ENCODE assay signal across 29 cellular contexts in the genomic region with DNA sequence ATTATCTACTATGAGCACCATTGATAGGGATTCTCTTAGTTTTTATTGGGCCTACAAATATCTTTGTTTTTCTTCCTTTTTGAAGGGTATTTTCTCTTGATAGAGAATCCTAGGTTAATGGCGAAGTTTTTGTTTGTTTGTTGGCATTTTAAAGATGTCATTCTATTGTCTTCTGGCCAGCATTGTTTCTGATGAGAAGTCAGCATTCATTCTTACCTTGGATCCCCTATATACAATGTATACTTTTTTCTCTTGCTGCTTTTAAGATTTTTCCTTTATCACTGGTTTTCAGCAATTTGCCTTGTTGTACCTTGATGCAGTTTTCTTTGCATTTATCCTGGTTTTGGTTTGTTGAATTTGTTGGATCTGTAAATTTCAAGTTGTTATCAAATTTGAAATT.
"Had no signal": no experiment of that assay in that cellular context is flagged by ENCODE, and none has a peak within 500 bp of the region (broad histone marks: within the 10 kb centered on the region; RNA-seq: fewer than 3 reads in every experiment).

No MANE protein-coding gene starts in this region.

- H3K27me3 Mint-ChIP-seq: stimulated activated memory B cell treated with anti-CD40 and anti-IgM and Interleukin-4, amounts not matched to agents 10 μg/mL and 1 μg/mL and 100 μg/mL, for 72 hours; stimulated activated naive B cell treated with anti-CD40 and anti-IgM and Interleukin-4, amounts not matched to agents 10 μg/mL and 1 μg/mL and 100 μg/mL, for 72 hours; stimulated activated naive CD8-positive, alpha-beta T cell treated with anti-CD3 and anti-CD28 coated beads, Interleukin-15, amount 100 ng/mL, for 72 hours; stimulated activated naive CD8-positive, alpha-beta T cell treated with anti-CD3 and anti-CD28 coated beads, Interleukin-15, Interleukin-2, amounts not matched to agents 100 ng/mL and 50 ng/mL, for 24 hours had no signal

- H3K27me3 ChIP-seq: stomach, suprapubic skin, testis, thyroid gland, tibial artery, tibial nerve, transverse colon, upper lobe of left lung, upper lobe of right lung, uterus, vagina had no signal

- H3K36me3 ChIP-seq: stomach, suprapubic skin, thoracic aorta, thyroid gland, tibial artery, tibial nerve, transverse colon, upper lobe of left lung, upper lobe of right lung, uterus, vagina had no signal

- H3K4me3 ChIP-seq: stomach, suprapubic skin, testis, thoracic aorta, thyroid gland, tibial artery, tibial nerve, transverse colon, upper lobe of left lung, upper lobe of right lung, uterus, vagina had no signal

- H3K9me3 ChIP-seq: stomach, suprapubic skin, testis, thoracic aorta, thyroid gland, tibial artery, transverse colon, upper lobe of left lung, upper lobe of right lung, uterus, vagina had no signal

- ATAC-seq: stimulated activated effector memory CD8-positive, alpha-beta T cell treated with anti-CD3 and anti-CD28 coated beads, Interleukin-12 subunit alpha, Interleukin-12 subunit beta, amount 100 ng/mL, for 72 hours; stimulated activated memory B cell treated with anti-CD40 and anti-IgM and Interleukin-4, amounts not matched to agents 10 μg/mL and 1 μg/mL and 100 μg/mL, for 72 hours; stimulated activated naive B cell treated with anti-CD40 and anti-IgM and Interleukin-4, amounts not matched to agents 10 μg/mL and 1 μg/mL and 100 μg/mL, for 72 hours; stimulated activated naive CD8-positive, alpha-beta T cell treated with anti-CD3 and anti-CD28 coated beads, Interleukin-15, amount 100 ng/mL, for 72 hours; stimulated activated naive CD8-positive, alpha-beta T cell treated with anti-CD3 and anti-CD28 coated beads, Interleukin-15, Interleukin-2, amounts not matched to agents 100 U/mL and 50 U/mL, for 24 hours; upper lobe of right lung had no signal

- H3K4me1 Mint-ChIP-seq: stimulated activated effector memory CD8-positive, alpha-beta T cell treated with anti-CD3 and anti-CD28 coated beads, Interleukin-12 subunit alpha, Interleukin-12 subunit beta, amount 100 ng/mL, for 72 hours; stimulated activated memory B cell treated with anti-CD40 and anti-IgM and Interleukin-4, amounts not matched to agents 10 μg/mL and 1 μg/mL and 100 μg/mL, for 72 hours; stimulated activated naive B cell treated with anti-CD40 and anti-IgM and Interleukin-4, amounts not matched to agents 10 μg/mL and 1 μg/mL and 100 μg/mL, for 72 hours; stimulated activated naive CD8-positive, alpha-beta T cell treated with anti-CD3 and anti-CD28 coated beads, Interleukin-15, amount 100 ng/mL, for 72 hours had no signal

- DNase-seq: stimulated activated CD4-positive, alpha-beta T cell treated with anti-CD3 and anti-CD28 coated beads, Interleukin-2, amount 100 ng/mL, for 48 hours; stimulated activated CD4-positive, alpha-beta T cell treated with anti-CD3 and anti-CD28 coated beads, Interleukin-4, amount 100 ng/mL, for 1 hour; stimulated activated CD4-positive, alpha-beta T cell treated with anti-CD3 and anti-CD28 coated beads, Interleukin-4, amount 100 ng/mL, for 24 hours; stimulated activated CD4-positive, alpha-beta T cell treated with anti-CD3 and anti-CD28 coated beads, Interleukin-4, amount 100 ng/mL, for 4 hours; stimulated activated CD8-positive, alpha-beta memory T cell treated with anti-CD3 and anti-CD28 coated beads, Interleukin-4, amount 100 ng/mL, for 48 hours; stimulated activated naive B cell treated with anti-CD40 and anti-IgM and Interleukin-4, amounts not matched to agents 10 μg/mL and 1 μg/mL and 100 μg/mL, for 72 hours; stimulated activated naive CD4-positive, alpha-beta T cell; stimulated activated naive CD4-positive, alpha-beta T cell treated with Interleukin-2 at 50 U/mL for 16 hours; stimulated activated naive CD8-positive, alpha-beta T cell treated with anti-CD3 and anti-CD28 coated beads, Interleukin-15, amount 100 ng/mL, for 72 hours; stimulated activated naive CD8-positive, alpha-beta T cell treated with anti-CD3 and anti-CD28 coated beads, Interleukin-15, Interleukin-2, amounts not matched to agents 100 U/mL and 50 U/mL, for 24 hours; stomach; substantia nigra; testis; thyroid gland; tibial artery; transverse colon; trophoblast cell; upper lobe of left lung; upper lobe of right lung; uterus had no signal

- FAIRE-seq: urothelium cell line had no signal

- H3K27ac ChIP-seq: stomach, suprapubic skin, testis, thoracic aorta, thyroid gland, tibial artery, tibial nerve, transverse colon, upper lobe of left lung, upper lobe of right lung, uterus, vagina had no signal

- H3K4me3 Mint-ChIP-seq: stimulated activated effector memory CD8-positive, alpha-beta T cell treated with anti-CD3 and anti-CD28 coated beads, Interleukin-12 subunit alpha, Interleukin-12 subunit beta, amount 100 ng/mL, for 72 hours; stimulated activated memory B cell treated with anti-CD40 and anti-IgM and Interleukin-4, amounts not matched to agents 10 μg/mL and 1 μg/mL and 100 μg/mL, for 72 hours; stimulated activated naive B cell treated with anti-CD40 and anti-IgM and Interleukin-4, amounts not matched to agents 10 μg/mL and 1 μg/mL and 100 μg/mL, for 72 hours; stimulated activated naive CD8-positive, alpha-beta T cell treated with anti-CD3 and anti-CD28 coated beads, Interleukin-15, amount 100 ng/mL, for 72 hours; stimulated activated naive CD8-positive, alpha-beta T cell treated with anti-CD3 and anti-CD28 coated beads, Interleukin-15, Interleukin-2, amounts not matched to agents 100 ng/mL and 50 ng/mL, for 24 hours; type B pancreatic cell had no signal

- H3K36me3 Mint-ChIP-seq: stimulated activated effector memory CD8-positive, alpha-beta T cell treated with anti-CD3 and anti-CD28 coated beads, Interleukin-12 subunit alpha, Interleukin-12 subunit beta, amount 100 ng/mL, for 72 hours; stimulated activated memory B cell treated with anti-CD40 and anti-IgM and Interleukin-4, amounts not matched to agents 10 μg/mL and 1 μg/mL and 100 μg/mL, for 72 hours; stimulated activated naive B cell treated with anti-CD40 and anti-IgM and Interleukin-4, amounts not matched to agents 10 μg/mL and 1 μg/mL and 100 μg/mL, for 72 hours; type B pancreatic cell had no signal

- H3K27ac Mint-ChIP-seq: stimulated activated effector memory CD8-positive, alpha-beta T cell treated with anti-CD3 and anti-CD28 coated beads, Interleukin-12 subunit alpha, Interleukin-12 subunit beta, amount 100 ng/mL, for 72 hours; stimulated activated memory B cell treated with anti-CD40 and anti-IgM and Interleukin-4, amounts not matched to agents 10 μg/mL and 1 μg/mL and 100 μg/mL, for 72 hours; stimulated activated naive B cell treated with anti-CD40 and anti-IgM and Interleukin-4, amounts not matched to agents 10 μg/mL and 1 μg/mL and 100 μg/mL, for 72 hours; stimulated activated naive CD8-positive, alpha-beta T cell treated with anti-CD3 and anti-CD28 coated beads, Interleukin-15, amount 100 ng/mL, for 72 hours; stimulated activated naive CD8-positive, alpha-beta T cell treated with anti-CD3 and anti-CD28 coated beads, Interleukin-15, Interleukin-2, amounts not matched to agents 100 ng/mL and 50 ng/mL, for 24 hours; type B pancreatic cell had no signal

- H3K4me1 ChIP-seq: stomach, suprapubic skin, testis, thyroid gland, tibial artery, tibial nerve, transverse colon, upper lobe of left lung, upper lobe of right lung, uterus, vagina had no signal
